ENCODE assay signal across 10 cellular contexts in genomic region chr17:51050291-51051033, GRCh38.
DNase-seq lines count a peak whose midpoint lies in the region; ATAC-seq and TF ChIP-seq lines count a peak whose summit lies in the region.
"Had no signal": no experiment of that assay in that cellular context is flagged by ENCODE, and none has a peak within 500 bp of the region (broad histone marks: within the 10 kb centered on the region; RNA-seq: fewer than 3 reads in every experiment).

No MANE protein-coding gene starts in this region.

- POLR2A ChIA-PET in GM10248 (lab: Yijun Ruan, JAX) = interaction anchor here (0.5 kb wide), 1 partner anchor 18 kb away, joined by 5 read pairs; no protein-coding TSS in a partner anchor
- POLR2A ChIA-PET in WTC11 (lab: Charles Lee) = interaction anchor here (0.5 kb wide), 1 partner anchor 219 kb away, joined by 3 read pairs; no protein-coding TSS in a partner anchor

- no peak overlapping the region for H3K4me3 Mint-ChIP-seq in WTC11
- H3K4me3 Mint-ChIP-seq in activated CD8-positive, alpha-beta memory T cell treated with anti-CD3 and anti-CD28 coated beads, Interleukin-2, amount 10 ng/mL, durations not matched to agents 7 days and 5 days = no peak overlapping the region
- no peak overlapping the region for H3K4me3 Mint-ChIP-seq in activated CD4-positive, alpha-beta T cell treated with anti-CD3 and anti-CD28 coated beads, Interleukin-2, amount 10 ng/mL, durations not matched to agents 24 days and 14 days
- H3K4me3 Mint-ChIP-seq: CD8-positive, alpha-beta memory T cell had no signal

- ATAC-seq in GM19467 (IDR thresholded peaks at IDR 0.05; ENCODE audit: unreplicated experiment) = peak; percentile 81
- ATAC-seq in HG03103 (IDR thresholded peaks at IDR 0.05; ENCODE audit: low read depth, unreplicated experiment) = peak; percentile 83
- no peak for ATAC-seq in WTC11
- no peak for ATAC-seq in activated CD8-positive, alpha-beta memory T cell treated with anti-CD3 and anti-CD28 coated beads, Interleukin-2, amount 10 ng/mL, durations not matched to agents 7 days and 5 days

- intact Hi-C loops in activated CD4-positive, alpha-beta T cell treated with anti-CD3 and anti-CD28 coated beads, Interleukin-2, amount 10 ng/mL, durations not matched to agents 24 days and 14 days (cut with micrococcal nuclease) = no loop called here

- DNase-seq in GM10248 (ENCODE audit: extremely low spot score) (peak; percentile 64), WTC11 (ENCODE audit: low spot score) (no peak)
- no peak for DNase-seq in activated CD4-positive, alpha-beta T cell treated with anti-CD3 and anti-CD28 coated beads, Interleukin-2, amount 50 U/mL, for 48 hours
- DNase-seq in activated CD8-positive, alpha-beta memory T cell treated with anti-CD3 and anti-CD28 coated beads, Interleukin-2, amount 10 ng/mL, durations not matched to agents 7 days and 5 days = no peak
- DNase-seq in activated CD4-positive, alpha-beta T cell treated with anti-CD3 and anti-CD28 coated beads for 4 hours = no peak
- DNase-seq in activated CD4-positive, alpha-beta T cell treated with anti-CD3 and anti-CD28 coated beads, Interleukin-2, amount 10 ng/mL, durations not matched to agents 24 days and 14 days = no peak
- DNase-seq: CD8-positive, alpha-beta memory T cell had no signal

- H3K27me3 Mint-ChIP-seq in WTC11 (ENCODE audit: low read depth) = no peaks in the 10 kb centered on the region
- no peaks in the 10 kb centered on the region for H3K27me3 Mint-ChIP-seq in activated CD8-positive, alpha-beta memory T cell treated with anti-CD3 and anti-CD28 coated beads, Interleukin-2, amount 10 ng/mL, durations not matched to agents 7 days and 5 days
- no peaks in the 10 kb centered on the region for H3K27me3 Mint-ChIP-seq in activated CD4-positive, alpha-beta T cell treated with anti-CD3 and anti-CD28 coated beads, Interleukin-2, amount 10 ng/mL, durations not matched to agents 24 days and 14 days
- H3K27me3 Mint-ChIP-seq: CD8-positive, alpha-beta memory T cell had no signal

- TF ChIP-seq CTCF in GM10248 (IDR thresholded peaks at IDR 0.05; ENCODE audit: control extremely low read depth, extremely low read depth, low read depth, missing control alignments) (no peak), WTC11 (IDR thresholded peaks at IDR 0.05) (no peak)

- CTCF ChIA-PET in GM10248 (lab: Yijun Ruan, JAX) (no interaction called here), WTC11 (lab: Charles Lee) (interaction anchor here (1.1 kb wide), 1 partner anchor 49 kb away, joined by 5 read pairs; no protein-coding TSS in a partner anchor)
- CTCF ChIA-PET in activated CD8-positive, alpha-beta memory T cell treated with anti-CD3 and anti-CD28 coated beads, Interleukin-2, amount 10 ng/mL, durations not matched to agents 7 days and 5 days (lab: Charles Lee) = no interaction called here

- H3K4me1 Mint-ChIP-seq in WTC11 = peaks cover 3% of the 10 kb centered on the region; the same call in 1 of the 2 replicates
- peaks cover 5% of the 10 kb centered on the region for H3K4me1 Mint-ChIP-seq in activated CD8-positive, alpha-beta memory T cell treated with anti-CD3 and anti-CD28 coated beads, Interleukin-2, amount 10 ng/mL, durations not matched to agents 7 days and 5 days
- H3K4me1 Mint-ChIP-seq in activated CD4-positive, alpha-beta T cell treated with anti-CD3 and anti-CD28 coated beads, Interleukin-2, amount 10 ng/mL, durations not matched to agents 24 days and 14 days = no peaks in the 10 kb centered on the region

- H3K36me3 Mint-ChIP-seq in WTC11 = no peaks in the 10 kb centered on the region
- peaks cover 4% of the 10 kb centered on the region for H3K36me3 Mint-ChIP-seq in activated CD8-positive, alpha-beta memory T cell treated with anti-CD3 and anti-CD28 coated beads, Interleukin-2, amount 10 ng/mL, durations not matched to agents 7 days and 5 days
- H3K36me3 Mint-ChIP-seq in activated CD4-positive, alpha-beta T cell treated with anti-CD3 and anti-CD28 coated beads, Interleukin-2, amount 10 ng/mL, durations not matched to agents 24 days and 14 days (ENCODE audit: low read depth) = peaks cover 6% of the 10 kb centered on the region

- H3K9me3 Mint-ChIP-seq in WTC11 = no peaks in the 10 kb centered on the region
- no peaks in the 10 kb centered on the region for H3K9me3 Mint-ChIP-seq in activated CD8-positive, alpha-beta memory T cell treated with anti-CD3 and anti-CD28 coated beads, Interleukin-2, amount 10 ng/mL, durations not matched to agents 7 days and 5 days (ENCODE audit: low read depth)
- no peaks in the 10 kb centered on the region for H3K9me3 Mint-ChIP-seq in activated CD4-positive, alpha-beta T cell treated with anti-CD3 and anti-CD28 coated beads, Interleukin-2, amount 10 ng/mL, durations not matched to agents 24 days and 14 days
- H3K9me3 Mint-ChIP-seq: activated T-helper 2 cell treated with anti-CD3 and anti-CD28 coated beads, Interferon-gamma antibody, Interleukin-2, Interleukin-4, amounts not matched to agents 10 μg/mL and 5 μg/mL and 100 μg/mL, durations not matched to agents 14 hours and 24 hours and 36 hours; CD8-positive, alpha-beta memory T cell had no signal

- H3K27ac Mint-ChIP-seq in WTC11 = peak overlapping the region; percentile 90
- no peak overlapping the region for H3K27ac Mint-ChIP-seq in activated CD8-positive, alpha-beta memory T cell treated with anti-CD3 and anti-CD28 coated beads, Interleukin-2, amount 10 ng/mL, durations not matched to agents 7 days and 5 days
- no peak overlapping the region for H3K27ac Mint-ChIP-seq in activated CD4-positive, alpha-beta T cell treated with anti-CD3 and anti-CD28 coated beads, Interleukin-2, amount 10 ng/mL, durations not matched to agents 24 days and 14 days
- H3K27ac Mint-ChIP-seq: activated T-helper 2 cell treated with anti-CD3 and anti-CD28 coated beads, Interferon-gamma antibody, Interleukin-2, Interleukin-4, amounts not matched to agents 10 μg/mL and 5 μg/mL and 100 μg/mL, durations not matched to agents 14 hours and 24 hours and 36 hours had no signal

TF ChIP-seq in WTC11, 78 proteins besides CTCF, POLR2A, EP300 and RAD21:
- TF ChIP-seq ZSCAN18 (CRISPR knock-in tag; IDR thresholded peaks at IDR 0.05) (no peak), OVOL2 (CRISPR knock-in tag; IDR thresholded peaks at IDR 0.05; ENCODE audit: borderline replicate concordance) (no peak), PREB (CRISPR knock-in tag; IDR thresholded peaks at IDR 0.05; ENCODE audit: borderline replicate concordance) (no peak)

Comparison
In these comparisons a context has a peak if more than half of its experiments do, and no peak if none do; other contexts are left out.
1. ATAC-seq: peak in GM19467 (single experiment) and HG03103 (single experiment); none in WTC11 (single experiment) and activated CD8-positive, alpha-beta memory T cell treated with anti-CD3 and anti-CD28 coated beads, Interleukin-2, amount 10 ng/mL, durations not matched to agents 7 days and 5 days (single experiment).